ENCODE assay signal across 9 cellular contexts in the genomic region with DNA sequence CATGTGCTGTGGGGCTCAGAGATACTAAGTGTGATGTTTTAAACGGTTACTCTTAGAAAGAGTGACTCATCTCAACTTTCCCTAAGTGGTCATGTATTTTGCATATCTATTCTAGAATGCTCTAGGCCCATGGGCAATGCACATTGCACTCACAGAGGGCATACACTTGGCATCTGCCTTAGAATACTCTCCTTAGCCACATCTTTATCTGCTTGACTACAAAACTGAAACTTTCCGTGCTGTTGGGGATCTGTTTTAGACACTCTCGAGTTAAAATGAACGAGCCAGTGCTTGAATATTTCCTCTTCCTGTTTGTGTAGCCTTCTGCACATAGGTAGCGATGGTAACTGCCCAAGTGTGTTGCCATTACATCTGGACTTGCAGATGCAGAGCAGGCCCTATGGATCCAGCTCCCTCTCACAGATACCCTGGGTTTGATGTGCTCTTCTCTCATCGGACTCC.
A peak's percentile ranks its signal among the peaks of the same experiment; 100 is the strongest.
DNase-seq lines count a peak whose midpoint lies in the region; ATAC-seq and TF ChIP-seq lines count a peak whose summit lies in the region.
"Had no signal": no experiment of that assay in that cellular context is flagged by ENCODE, and none has a peak within 500 bp of the region (broad histone marks: within the 10 kb centered on the region; RNA-seq: fewer than 3 reads in every experiment).

No MANE protein-coding gene starts in this region.

- H3K4me3 ChIP-seq in Peyer's patch = no peak overlapping the region

- peak overlapping the region; percentile 85 for H3K27ac Mint-ChIP-seq in activated T-helper 1 cell treated with anti-CD3 and anti-CD28 coated beads, Interleukin-12 subunit alpha, Interleukin-12 subunit beta, Interleukin-2, Interleukin-4 antibody, amounts not matched to agents 30 ng/mL and 10 ng/mL and 1 ng/mL, durations not matched to agents 14 hours and 24 hours and 36 hours

- TF ChIP-seq CTCF in GM10248 (IDR thresholded peaks at IDR 0.05; ENCODE audit: control extremely low read depth, extremely low read depth, low read depth, missing control alignments) = no peak
- no peak for TF ChIP-seq CTCF in Peyer's patch (IDR thresholded peaks at IDR 0.05)

- H3K36me3 ChIP-seq in Peyer's patch = no peaks in the 10 kb centered on the region

- no peaks in the 10 kb centered on the region for H3K9me3 ChIP-seq in Peyer's patch

- H3K4me1 ChIP-seq in Peyer's patch = no peaks in the 10 kb centered on the region

- H3K27me3 Mint-ChIP-seq in activated T-helper 1 cell treated with anti-CD3 and anti-CD28 coated beads, Interleukin-12 subunit alpha, Interleukin-12 subunit beta, Interleukin-2, Interleukin-4 antibody, amounts not matched to agents 30 ng/mL and 10 ng/mL and 1 ng/mL, durations not matched to agents 14 hours and 24 hours and 36 hours (ENCODE audit: insufficient read depth) = peaks cover 9% of the 10 kb centered on the region

- H3K27ac ChIP-seq in Peyer's patch = no peak overlapping the region

- H3K9me3 Mint-ChIP-seq in activated T-helper 1 cell treated with anti-CD3 and anti-CD28 coated beads, Interleukin-12 subunit alpha, Interleukin-12 subunit beta, Interleukin-2, Interleukin-4 antibody, amounts not matched to agents 30 ng/mL and 10 ng/mL and 1 ng/mL, durations not matched to agents 14 hours and 24 hours and 36 hours = peaks cover 37% of the 10 kb centered on the region

- POLR2A ChIA-PET in GM10248 (lab: Yijun Ruan, JAX) = no interaction called here

- no peaks in the 10 kb centered on the region for H3K27me3 ChIP-seq in Peyer's patch

- H3K4me3 Mint-ChIP-seq in activated T-helper 1 cell treated with anti-CD3 and anti-CD28 coated beads, Interleukin-12 subunit alpha, Interleukin-12 subunit beta, Interleukin-2, Interleukin-4 antibody, amounts not matched to agents 30 ng/mL and 10 ng/mL and 1 ng/mL, durations not matched to agents 14 hours and 24 hours and 36 hours = no peak overlapping the region

- peaks cover 59% of the 10 kb centered on the region for H3K4me1 Mint-ChIP-seq in activated T-helper 1 cell treated with anti-CD3 and anti-CD28 coated beads, Interleukin-12 subunit alpha, Interleukin-12 subunit beta, Interleukin-2, Interleukin-4 antibody, amounts not matched to agents 30 ng/mL and 10 ng/mL and 1 ng/mL, durations not matched to agents 14 hours and 24 hours and 36 hours (ENCODE audit: low read depth)

- H3K36me3 Mint-ChIP-seq in activated T-helper 1 cell treated with anti-CD3 and anti-CD28 coated beads, Interleukin-12 subunit alpha, Interleukin-12 subunit beta, Interleukin-2, Interleukin-4 antibody, amounts not matched to agents 30 ng/mL and 10 ng/mL and 1 ng/mL, durations not matched to agents 14 hours and 24 hours and 36 hours (ENCODE audit: low read depth) = peaks cover 13% of the 10 kb centered on the region

- ATAC-seq in GM19455 (IDR thresholded peaks at IDR 0.05; ENCODE audit: unreplicated experiment) (peak; percentile 69), HG03135 (IDR thresholded peaks at IDR 0.05; ENCODE audit: unreplicated experiment) (peak; percentile 84)

- TF ChIP-seq POLR2A in Peyer's patch (IDR thresholded peaks at IDR 0.05) = no peak

- intact Hi-C loops in activated T-helper 1 cell treated with anti-CD3 and anti-CD28 coated beads, Interleukin-12 subunit alpha, Interleukin-12 subunit beta, Interleukin-2, Interleukin-4 antibody, amounts not matched to agents 30 ng/mL and 10 ng/mL and 1 ng/mL, durations not matched to agents 14 hours and 24 hours and 36 hours (cut with micrococcal nuclease) = loop anchor here (1.0 to 10.0 kb wide), 6 partner anchors 143 to 845 kb away; a partner anchor contains a TSS

- DNase-seq in GM10248 (ENCODE audit: extremely low spot score) = peak; percentile 18
- peak; percentile 8 for DNase-seq in activated T-helper 1 cell treated with anti-CD3 and anti-CD28 coated beads, Interleukin-12 subunit alpha, Interleukin-12 subunit beta, Interleukin-2, Interleukin-4 antibody, amounts not matched to agents 30 ng/mL and 10 ng/mL and 1 ng/mL, durations not matched to agents 14 hours and 24 hours and 36 hours (ENCODE audit: low spot score)
- no peak for DNase-seq in HPDE6-E6E7 (ENCODE audit: extremely low spot score)
- no peak for DNase-seq in Peyer's patch
- DNase-seq in kidney tubule cell (ENCODE audit: low spot score) = no peak
- DNase-seq in HCEC 1CT = no peak
- DNase-seq: DMS79 had no signal

- CTCF ChIA-PET in GM10248 (lab: Yijun Ruan, JAX) = no interaction called here

Comparison
In these comparisons a context has a peak if more than half of its experiments do, and no peak if none do; other contexts are left out.
1. DNase-seq: peak in GM10248 (single experiment) and activated T-helper 1 cell treated with anti-CD3 and anti-CD28 coated beads, Interleukin-12 subunit alpha, Interleukin-12 subunit beta, Interleukin-2, Interleukin-4 antibody, amounts not matched to agents 30 ng/mL and 10 ng/mL and 1 ng/mL, durations not matched to agents 14 hours and 24 hours and 36 hours (single experiment); none in HPDE6-E6E7 (single experiment), Peyer's patch (0 of 3), kidney tubule cell (single experiment) and HCEC 1CT (single experiment).